21 cellular contexts compared by ENCODE assay signal in the genomic region with DNA sequence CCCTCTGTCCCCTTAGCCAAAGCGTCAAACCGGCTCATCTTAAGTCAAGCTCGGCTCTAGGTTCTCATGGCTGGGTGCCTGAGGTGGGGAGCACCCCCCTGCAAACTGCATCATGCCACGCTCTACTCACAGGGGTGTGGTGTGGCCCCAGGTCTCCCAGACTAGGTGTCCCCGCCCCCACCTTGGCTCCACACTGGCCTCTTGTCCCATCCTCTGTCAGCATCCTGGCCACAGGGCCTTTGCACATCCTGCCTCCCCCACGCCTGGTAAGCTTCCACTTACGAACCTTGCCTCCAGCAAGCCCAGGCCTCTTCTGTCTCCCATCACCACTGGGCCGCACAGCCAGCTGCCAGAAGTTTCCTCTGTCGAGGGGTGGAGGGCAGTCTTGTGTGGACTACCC. TPM values are rescaled to one million over a fixed set of nuclear protein-coding genes. Genes with fewer than 3 reads are reported as not detected.
A peak's percentile ranks its signal among the peaks of the same experiment; 100 is the strongest.
DNase-seq lines count a peak whose midpoint lies in the region; ATAC-seq, FAIRE-seq and TF ChIP-seq lines count a peak whose summit lies in the region.
"Had no signal": no experiment of that assay in that cellular context is flagged by ENCODE, and none has a peak within 500 bp of the region (broad histone marks: within the 10 kb centered on the region; RNA-seq: fewer than 3 reads in every experiment).

No MANE protein-coding gene starts in this region.

- no TSS peak for BruUV-seq in K562 (replicated peaks; lab: Mats Ljungman, UMichigan)

- H3K27ac ChIP-seq in right cardiac atrium (ENCODE audit: low read length) = no peak overlapping the region
- H3K27ac ChIP-seq in K562 (ENCODE audit: extremely low read depth, low read depth, low read length) = no peak overlapping the region
- no peak overlapping the region for H3K27ac ChIP-seq in kidney (ENCODE audit: low read depth in 2 of 2, low read length in 2 of 2)
- H3K27ac ChIP-seq: 22Rv1 had no signal

- WGBS in right cardiac atrium = 91% methylated on average over 9 of the region's 9 CpGs
- WGBS in K562 (ENCODE audit: insufficient coverage, low coverage, missing lambda C conversion rate) = 8% methylated on average over 9 of the region's 9 CpGs

- H3K4me3 Mint-ChIP-seq in progenitor cell of endocrine pancreas (ENCODE audit: low read depth) = no peak overlapping the region
- no peak overlapping the region for H3K4me3 Mint-ChIP-seq in effector memory CD8-positive, alpha-beta T cell
- H3K4me3 Mint-ChIP-seq: CD8-positive, alpha-beta T cell had no signal

- intact Hi-C loops in right cardiac atrium (cut with DNase I) = no loop called here
- intact Hi-C loops in Right ventricle myocardium superior (cut with DNase I) = no loop called here
- intact Hi-C loops in K562 (cut with micrococcal nuclease) = no loop called here
- intact Hi-C loops in kidney (cut with DNase I) = no loop called here

- H3K9ac ChIP-seq in K562 (ENCODE audit: insufficient read depth in 1 of 2, low read depth in 2 of 2, low read length in 2 of 2) = no peak overlapping the region
- H3K9ac ChIP-seq in kidney (ENCODE audit: low read length in 2 of 2) = no peak overlapping the region

- H3K36me3 Mint-ChIP-seq in progenitor cell of endocrine pancreas (ENCODE audit: insufficient read depth) = no peaks in the 10 kb centered on the region
- H3K36me3 Mint-ChIP-seq in effector memory CD8-positive, alpha-beta T cell (ENCODE audit: insufficient read depth) = peaks cover 12% of the 10 kb centered on the region
- H3K36me3 Mint-ChIP-seq: CD8-positive, alpha-beta T cell had no signal

- peaks cover 6% of the 10 kb centered on the region for H3K27me3 Mint-ChIP-seq in progenitor cell of endocrine pancreas
- H3K27me3 Mint-ChIP-seq in effector memory CD8-positive, alpha-beta T cell = peaks cover 12 to 34% of the 10 kb centered on the region in 2 donors

- H3K4me2 ChIP-seq in K562 (ENCODE audit: insufficient read depth, low read length) = no peak overlapping the region

- H4K20me1 ChIP-seq in K562 (replicated peaks; ENCODE audit: control insufficient read depth, insufficient read depth, low read length) = no peaks in the 10 kb centered on the region

- H3K4me1 ChIP-seq in right cardiac atrium (ENCODE audit: control insufficient read depth, insufficient read depth, low read length) (peaks cover 8% of the 10 kb centered on the region), K562 (replicated peaks in 1 of 2; ENCODE audit: control insufficient read depth in 2 of 2, insufficient read depth in 2 of 2, low read length in 2 of 2) (peaks cover 0 to 39% of the 10 kb centered on the region in 2 experiments; a peak in 2 of 5 replicates), kidney (ENCODE audit: control insufficient read depth in 1 of 2, insufficient read depth in 1 of 2, low read depth in 1 of 2, low read length in 2 of 2) (peaks cover 0 to 7% of the 10 kb centered on the region in 2 donors)

- no peak for TF ChIP-seq POLR2A in K562 (conservative IDR thresholded peaks at IDR 0.05)

- H2AFZ ChIP-seq in K562 (ENCODE audit: low read depth, low read length) = no peak overlapping the region

- FAIRE-seq in K562 (lab: Jason Lieb, UNC) = no peak
- no peak for FAIRE-seq in kidney (lab: Jason Lieb, UNC)
- FAIRE-seq: D721Med had no signal

- no peaks in the 10 kb centered on the region for H3K9me1 ChIP-seq in K562 (ENCODE audit: control insufficient read depth, insufficient read depth, low read length)

- H3K4me3 ChIP-seq in right cardiac atrium (ENCODE audit: low read length) (no peak overlapping the region), K562 (no peak overlapping the region), kidney (ENCODE audit: low read length in 2 of 2) (no peak overlapping the region)
- H3K4me3 ChIP-seq: MG63 had no signal

- POLR2A ChIA-PET in K562 (lab: Yijun Ruan, JAX) = interaction anchor here (0.8 kb wide), 1 partner anchor 15 kb away, joined by 3 read pairs; no protein-coding TSS in a partner anchor

- no peak for TF ChIP-seq RAD21 in K562 (CRISPR knock-in tag; conservative IDR thresholded peaks at IDR 0.05 in 1 of 2, IDR thresholded peaks at IDR 0.05 in 1 of 2)

- H3K9me3 Mint-ChIP-seq in progenitor cell of endocrine pancreas (ENCODE audit: low read depth) = no peaks in the 10 kb centered on the region
- peaks cover 7 to 11% of the 10 kb centered on the region in 2 donors for H3K9me3 Mint-ChIP-seq in effector memory CD8-positive, alpha-beta T cell
- H3K9me3 Mint-ChIP-seq: CD8-positive, alpha-beta T cell had no signal

- in situ Hi-C loops in K562 (cut with MboI) = no loop called here

- CTCF ChIA-PET in K562 (lab: Yijun Ruan, JAX; ENCODE audit: low intra/inter-chr PET ratio) = no interaction called here

- no peak for TF ChIP-seq CTCF in K562 (IDR thresholded peaks at IDR 0.05 in 2 of 3, conservative IDR thresholded peaks at IDR 0.05 in 1 of 3; ENCODE audit: insufficient read depth in 2 of 3, low read depth in 1 of 3, low read length in 3 of 3)
- TF ChIP-seq CTCF in kidney (IDR thresholded peaks at IDR 0.05; ENCODE audit: borderline replicate concordance, extremely low read depth, insufficient read depth) = no peak
- TF ChIP-seq CTCF in progenitor cell of endocrine pancreas (IDR thresholded peaks at IDR 0.05; ENCODE audit: unreplicated experiment) = no peak
- no peak for TF ChIP-seq CTCF in GM20000 (IDR thresholded peaks at IDR 0.05; ENCODE audit: extremely low read depth, missing control alignments)

- H3K27ac Mint-ChIP-seq in progenitor cell of endocrine pancreas = peak overlapping the region; percentile 59
- no peak overlapping the region for H3K27ac Mint-ChIP-seq in effector memory CD8-positive, alpha-beta T cell
- H3K27ac Mint-ChIP-seq: CD8-positive, alpha-beta T cell had no signal

- H3K9me3 ChIP-seq in right cardiac atrium (ENCODE audit: control insufficient read depth, low read length) (no peaks in the 10 kb centered on the region), K562 (replicated peaks; ENCODE audit: control insufficient read depth, insufficient read depth, low read depth, low read length) (no peaks in the 10 kb centered on the region), kidney (ENCODE audit: control insufficient read depth in 1 of 2, low read length in 2 of 2) (no peaks in the 10 kb centered on the region)
- H3K9me3 ChIP-seq: MG63 had no signal

- no peaks in the 10 kb centered on the region for H3K79me2 ChIP-seq in K562 (ENCODE audit: control insufficient read depth, insufficient read depth, low read length)

- TF ChIP-seq EP300 in K562 (IDR thresholded peaks at IDR 0.05; ENCODE audit: low read length) = no peak

- no peaks in the 10 kb centered on the region for H3K36me3 ChIP-seq in K562 (ENCODE audit: control insufficient read depth, insufficient read depth, low read length)
- H3K36me3 ChIP-seq in kidney (ENCODE audit: control insufficient read depth in 1 of 2, insufficient read depth in 2 of 2, low read length in 2 of 2) = no peaks in the 10 kb centered on the region
- H3K36me3 ChIP-seq: MG63 had no signal

- peak in 2 of 3 donors; percentile 42 to 45 for DNase-seq in right cardiac atrium
- no peak for DNase-seq in Right ventricle myocardium superior
- DNase-seq in K562 (ENCODE audit: extremely low read depth in 1 of 4, low spot score in 3 of 4) = no peak
- DNase-seq in kidney = peak; percentile 46
- DNase-seq in progenitor cell of endocrine pancreas (ENCODE audit: low spot score, unreplicated experiment) = no peak
- no peak for DNase-seq in effector memory CD8-positive, alpha-beta T cell
- DNase-seq in GM20000 (ENCODE audit: low spot score) = no peak
- DNase-seq: C1 segment of cervical spinal cord; CD8-positive, alpha-beta T cell; GOT3; MG63; NCI-H1048; NCI-H1436; NCI-H1930; NCI-H748 treated with DMSO at 0.1 percent for 48 hours had no signal

- H3K27me3 ChIP-seq in right cardiac atrium (ENCODE audit: control insufficient read depth, insufficient read depth) (no peaks in the 10 kb centered on the region), K562 (ENCODE audit: control insufficient read depth in 2 of 2, insufficient read depth in 2 of 2, low read length in 2 of 2) (peaks cover 6 to 30% of the 10 kb centered on the region in 2 experiments; a peak in 3 of 5 replicates)
- H3K27me3 ChIP-seq: MG63 had no signal

- H3K4me1 Mint-ChIP-seq in progenitor cell of endocrine pancreas (ENCODE audit: low read depth) = peaks cover 5% of the 10 kb centered on the region
- H3K4me1 Mint-ChIP-seq in effector memory CD8-positive, alpha-beta T cell (ENCODE audit: low read depth in 2 of 2) = peaks cover 0 to 3% of the 10 kb centered on the region in 2 donors

- ATAC-seq in right cardiac atrium = no peak
- no peak for ATAC-seq in Right ventricle myocardium superior (ENCODE audit: poor library complexity)
- ATAC-seq in K562 = no peak
- no peak for ATAC-seq in HG02870 (IDR thresholded peaks at IDR 0.05; ENCODE audit: unreplicated experiment)
- no peak for ATAC-seq in effector memory CD8-positive, alpha-beta T cell (replicated peaks)
- ATAC-seq: CD8-positive, alpha-beta T cell; HCT116; Panc1 had no signal

RNA-seq across cellular contexts. Expression of a gene that starts 20.2 kb away (rescaled TPM):
- total RNA-seq in right cardiac atrium = not detected
- polyA plus RNA-seq in right cardiac atrium = not detected
- not detected for total RNA-seq in Right ventricle myocardium superior
- not detected in 2 replicates for total RNA-seq in K562 (2011; cell fraction: chromatin; rRNA removed; ENCODE audit: low replicate concordance)
- not detected in 2 replicates for total RNA-seq in K562 (2011; cell fraction: nucleolus; rRNA removed)
- not detected in 2 replicates for total RNA-seq in K562 (2011; cell fraction: nucleoplasm; rRNA removed)
- total RNA-seq in K562 (2014; rRNA removed) = not detected in 2 replicates
- total RNA-seq in K562 (2014; rRNA removed; fragmentation: Illumina TruSeq; extraction: Trizol) = not detected in 2 replicates
- total RNA-seq in K562 (2015; rRNA removed; fragmentation: Illumina TruSeq; extraction: Trizol) = not detected in 2 replicates
- not detected in 2 replicates for total RNA-seq in K562 (2021)
- polyA plus RNA-seq in K562 (2011; rRNA removed) = not detected in 2 replicates
- polyA plus RNA-seq in K562 (2011; cell fraction: cytosol; rRNA removed) = not detected in 2 replicates
- not detected in 2 replicates for polyA plus RNA-seq in K562 (2011; cell fraction: nucleus; rRNA removed)
- polyA plus RNA-seq in K562 (2012) = not detected in 2 replicates
- polyA plus RNA-seq in K562 (2014; fragmentation: Illumina TruSeq; extraction: Trizol) = not detected in 2 replicates
- polyA plus RNA-seq in K562 (2014; fragmentation: Nextera tagmentation; extraction: Ambion mirVana) = not detected
- not detected in 2 replicates for polyA plus RNA-seq in K562 (2014; rRNA removed)
- polyA minus RNA-seq in K562 (2011; rRNA and poly(A)+ RNA removed) = not detected in 2 replicates
- polyA minus RNA-seq in K562 (2011; cell fraction: cytosol; rRNA and poly(A)+ RNA removed) = not detected in 2 replicates
- polyA minus RNA-seq in K562 (2011; cell fraction: nucleus; rRNA and poly(A)+ RNA removed) = not detected in 2 replicates
- total RNA-seq in kidney = not detected
- polyA plus RNA-seq in kidney (ENCODE audit: insufficient read depth, low read depth, low replicate concordance) = not detected
- not detected in 2 replicates for total RNA-seq in progenitor cell of endocrine pancreas
- total RNA-seq: CD8-positive, alpha-beta T cell; LHCN-M2 had no signal

RNA-seq across cellular contexts. Expression of a gene that starts 23.2 kb away (rescaled TPM):
- total RNA-seq in right cardiac atrium (1 to 10 TPM; 3.6 to 6.6 (median 4.8) TPM), Right ventricle myocardium superior (4.6 TPM), K562 (2014; rRNA removed) (0.49 and 0.73 TPM in 2 replicates), K562 (2014; rRNA removed; fragmentation: Illumina TruSeq; extraction: Trizol) (0.18 and 0.22 TPM in 2 replicates), K562 (2015; rRNA removed; fragmentation: Illumina TruSeq; extraction: Trizol) (0.25 and 0.30 TPM in 2 replicates), K562 (2021) (0.81 and 0.89 TPM in 2 replicates), kidney (18.4 TPM), progenitor cell of endocrine pancreas (9.7 and 10.6 TPM in 2 replicates)
- polyA plus RNA-seq in right cardiac atrium (6.0 TPM), K562 (2011; rRNA removed) (0.86 and 1.2 TPM in 2 replicates), K562 (2014; fragmentation: Illumina TruSeq; extraction: Trizol) (0.24 and 0.39 TPM in 2 replicates), K562 (2014; fragmentation: Nextera tagmentation; extraction: Ambion mirVana) (under 1 TPM in 1 of 2 experiments, not detected in 1; 0.03 TPM), K562 (2014; rRNA removed) (0.25 and 0.28 TPM in 2 replicates), kidney (ENCODE audit: insufficient read depth, low read depth, low replicate concordance) (5.0 TPM)
- total RNA-seq in K562 (2011; cell fraction: chromatin; rRNA removed; ENCODE audit: low replicate concordance) = 0.76 and 4.3 TPM in 2 replicates
- total RNA-seq in K562 (2011; cell fraction: nucleolus; rRNA removed) = 3.6 and 4.7 TPM in 2 replicates
- total RNA-seq in K562 (2011; cell fraction: nucleoplasm; rRNA removed) = 2.0 and 2.1 TPM in 2 replicates
- polyA plus RNA-seq in K562 (2011; cell fraction: cytosol; rRNA removed) = 1.4 and 2.5 TPM in 2 replicates
- 4.7 and 6.5 TPM in 2 replicates for polyA plus RNA-seq in K562 (2011; cell fraction: nucleus; rRNA removed)
- 0.43 and 0.47 TPM in 2 replicates for polyA plus RNA-seq in K562 (2012)
- 0.45 and 0.49 TPM in 2 replicates for polyA minus RNA-seq in K562 (2011; rRNA and poly(A)+ RNA removed)
- 0.91 and 1.0 TPM in 2 replicates for polyA minus RNA-seq in K562 (2011; cell fraction: cytosol; rRNA and poly(A)+ RNA removed)
- 3.6 and 3.8 TPM in 2 replicates for polyA minus RNA-seq in K562 (2011; cell fraction: nucleus; rRNA and poly(A)+ RNA removed)

RNA-seq across cellular contexts. Expression of a gene that starts 58.9 kb away (rescaled TPM):
- total RNA-seq in right cardiac atrium (10 to 100 TPM; 15.4 to 19.0 (median 16.1) TPM), Right ventricle myocardium superior (14.7 TPM), K562 (2014; rRNA removed) (48.2 and 53.8 TPM in 2 replicates), K562 (2014; rRNA removed; fragmentation: Illumina TruSeq; extraction: Trizol) (1.9 and 3.7 TPM in 2 replicates), K562 (2015; rRNA removed; fragmentation: Illumina TruSeq; extraction: Trizol) (14.6 and 17.4 TPM in 2 replicates), K562 (2021) (49.6 and 49.8 TPM in 2 replicates), kidney (23.7 TPM), progenitor cell of endocrine pancreas (43.1 and 43.7 TPM in 2 replicates)
- polyA plus RNA-seq in right cardiac atrium (16.9 TPM), K562 (2011; rRNA removed) (10.5 and 23.7 TPM in 2 replicates), K562 (2014; fragmentation: Illumina TruSeq; extraction: Trizol) (5.8 and 20.3 TPM in 2 replicates), K562 (2014; fragmentation: Nextera tagmentation; extraction: Ambion mirVana) (under 1 TPM; 0.13 to 0.31 TPM), K562 (2014; rRNA removed) (35.3 and 39.1 TPM in 2 replicates), kidney (ENCODE audit: insufficient read depth, low read depth, low replicate concordance) (18.7 TPM)
- total RNA-seq in K562 (2011; cell fraction: chromatin; rRNA removed; ENCODE audit: low replicate concordance) = 18.7 and 76.7 TPM in 2 replicates
- 75.9 and 80.0 TPM in 2 replicates for total RNA-seq in K562 (2011; cell fraction: nucleolus; rRNA removed)
- total RNA-seq in K562 (2011; cell fraction: nucleoplasm; rRNA removed) = 35.8 and 37.1 TPM in 2 replicates
- polyA plus RNA-seq in K562 (2011; cell fraction: cytosol; rRNA removed) = 14.1 and 48.2 TPM in 2 replicates
- polyA plus RNA-seq in K562 (2011; cell fraction: nucleus; rRNA removed) = 84.7 and 142 TPM in 2 replicates
- polyA plus RNA-seq in K562 (2012) = 37.7 and 38.8 TPM in 2 replicates
- 3.2 and 7.4 TPM in 2 replicates for polyA minus RNA-seq in K562 (2011; rRNA and poly(A)+ RNA removed)
- 27.3 and 27.9 TPM in 2 replicates for polyA minus RNA-seq in K562 (2011; cell fraction: cytosol; rRNA and poly(A)+ RNA removed)
- 22.2 and 25.0 TPM in 2 replicates for polyA minus RNA-seq in K562 (2011; cell fraction: nucleus; rRNA and poly(A)+ RNA removed)

Comparison
In these comparisons a context has a peak if more than half of its experiments do, and no peak if none do; other contexts are left out.
1. DNase-seq: peak in right cardiac atrium (2 of 3) and kidney (single experiment); none in Right ventricle myocardium superior (single experiment), K562 (0 of 4), progenitor cell of endocrine pancreas (single experiment), effector memory CD8-positive, alpha-beta T cell (0 of 3) and GM20000 (single experiment).